1 cellular context compared by ENCODE assay signal in genomic region chr9:81116340-81117207, GRCh38.
TF ChIP-seq lines count a peak whose summit lies in the region.

No MANE protein-coding gene starts in this region.

TF ChIP-seq in GM23338, 12 proteins besides CTCF, POLR2A, EP300 and RAD21 (continued from another document):
- TF ChIP-seq ZNF462 (CRISPR knock-in tag; IDR thresholded peaks at IDR 0.05): no peak
- TF ChIP-seq STAT1 (IDR thresholded peaks at IDR 0.05; ENCODE audit: unreplicated experiment): no peak
